ENCODE assay signal across 1 cellular context in genomic region chr2:196242131-196242620, GRCh38.
TF ChIP-seq lines count a peak whose summit lies in the region.

No MANE protein-coding gene starts in this region.

TF ChIP-seq in GM12878, 131 proteins besides CTCF, POLR2A, EP300 and RAD21 (continued from another document and continues in another):
- TF ChIP-seq ZBTB33 (IDR thresholded peaks at IDR 0.05) (no peak), CEBPB (IDR thresholded peaks at IDR 0.05; ENCODE audit: borderline replicate concordance in 1 of 2, low read depth in 2 of 2, low read length in 2 of 2) (peak in 1 of 2 experiments; percentile 45; a peak in 1 of 4 replicates), HCFC1 (IDR thresholded peaks at IDR 0.05; ENCODE audit: low read length) (no peak), MEF2B (IDR thresholded peaks at IDR 0.05; ENCODE audit: partially characterized antibody, poor library complexity, severe bottlenecking) (no peak), NR2F1 (conservative IDR thresholded peaks at IDR 0.05) (0 out of 2 replicates have a peak, but pooled peaks have one; percentile 28), RB1 (IDR thresholded peaks at IDR 0.05; ENCODE audit: borderline replicate concordance) (no peak), MYC (IDR thresholded peaks at IDR 0.05; ENCODE audit: insufficient read depth, insufficient read length, insufficient replicate concordance, low read length, severe bottlenecking) (no peak), ZNF384 (IDR thresholded peaks at IDR 0.05; ENCODE audit: borderline replicate concordance, low read depth, low read length) (no peak), BACH1 (IDR thresholded peaks at IDR 0.05; ENCODE audit: borderline replicate concordance) (no peak; the same call in 1 of the 2 replicates), MYB (IDR thresholded peaks at IDR 0.05; ENCODE audit: borderline replicate concordance, low read depth, low read length) (peak; percentile 31; the same call in 1 of the 2 replicates), YBX1 (IDR thresholded peaks at IDR 0.05) (no peak), SRF (IDR thresholded peaks at IDR 0.05; ENCODE audit: low read depth in 2 of 2, low read length in 2 of 2) (no peak), IRF5 (IDR thresholded peaks at IDR 0.05; ENCODE audit: borderline replicate concordance) (no peak), USF2 (IDR thresholded peaks at IDR 0.05; ENCODE audit: borderline replicate concordance, low read depth, low read length) (no peak), HDAC6 (IDR thresholded peaks at IDR 0.05; ENCODE audit: unreplicated experiment) (no peak), RELB (IDR thresholded peaks at IDR 0.05; ENCODE audit: low read depth) (peak; percentile 83; the same call in 1 of the 2 replicates), MTA2 (IDR thresholded peaks at IDR 0.05; ENCODE audit: low read depth) (peak; percentile 93), RAD51 (IDR thresholded peaks at IDR 0.05) (peak; percentile 68; the same call in 1 of the 2 replicates), CUX1 (IDR thresholded peaks at IDR 0.05; ENCODE audit: insufficient replicate concordance, low read depth, low read length) (peak; percentile 52), SREBF1 (IDR thresholded peaks at IDR 0.05; ENCODE audit: low read length) (no peak), RUNX3 (IDR thresholded peaks at IDR 0.05; ENCODE audit: low read length) (peak; percentile 91), CBX5 (IDR thresholded peaks at IDR 0.05; ENCODE audit: low read depth) (peak; percentile 75; the same call in 1 of the 2 replicates), STAT1 (conservative IDR thresholded peaks at IDR 0.05) (no peak), JUNB (IDR thresholded peaks at IDR 0.05) (peak; percentile 88), MEF2A (IDR thresholded peaks at IDR 0.05; ENCODE audit: insufficient read depth, low read depth, low read length) (0 out of 2 replicates have a peak, but pooled peaks have one; percentile 47), ZNF274 (IDR thresholded peaks at IDR 0.05; ENCODE audit: insufficient read depth, insufficient read length) (no peak), NR2C1 (IDR thresholded peaks at IDR 0.05) (no peak), CHD1 (IDR thresholded peaks at IDR 0.05; ENCODE audit: low read depth, low read length) (no peak), SPI1 (IDR thresholded peaks at IDR 0.05; ENCODE audit: borderline replicate concordance, insufficient read depth, low read depth, low read length) (peak; percentile 33; the same call in 1 of the 2 replicates), NR2C2 (IDR thresholded peaks at IDR 0.05; ENCODE audit: borderline replicate concordance, control insufficient read depth, insufficient read length, low read depth) (no peak), EZH2 (IDR thresholded peaks at IDR 0.05; ENCODE audit: borderline replicate concordance, control insufficient read depth, low read depth, low read length) (no peak), KDM1A (IDR thresholded peaks at IDR 0.05; ENCODE audit: borderline replicate concordance) (no peak), ATF3 (IDR thresholded peaks at IDR 0.05; ENCODE audit: borderline replicate concordance, extremely low read depth, low read depth, low read length) (no peak), IKZF1 (conservative IDR thresholded peaks at IDR 0.05) (peak; percentile 82), FOXK2 (IDR thresholded peaks at IDR 0.05) (no peak), ZNF24 (IDR thresholded peaks at IDR 0.05) (peak; percentile 81), TARDBP (IDR thresholded peaks at IDR 0.05; ENCODE audit: borderline replicate concordance) (no peak), PRDM15 (CRISPR knock-in tag; IDR thresholded peaks at IDR 0.05) (no peak), MLLT1 (IDR thresholded peaks at IDR 0.05) (peak; percentile 90), ETV6 (conservative IDR thresholded peaks at IDR 0.05 in 1 of 2, IDR thresholded peaks at IDR 0.05 in 1 of 2; ENCODE audit: borderline replicate concordance in 1 of 2, low read depth in 1 of 2) (peak in 1 of 2 experiments; percentile 94; a peak in 2 of 4 replicates), SIX5 (IDR thresholded peaks at IDR 0.05; ENCODE audit: low read depth, low read length, severe bottlenecking) (no peak)
